ENCODE assay signal across 2 cellular contexts in the genomic region with DNA sequence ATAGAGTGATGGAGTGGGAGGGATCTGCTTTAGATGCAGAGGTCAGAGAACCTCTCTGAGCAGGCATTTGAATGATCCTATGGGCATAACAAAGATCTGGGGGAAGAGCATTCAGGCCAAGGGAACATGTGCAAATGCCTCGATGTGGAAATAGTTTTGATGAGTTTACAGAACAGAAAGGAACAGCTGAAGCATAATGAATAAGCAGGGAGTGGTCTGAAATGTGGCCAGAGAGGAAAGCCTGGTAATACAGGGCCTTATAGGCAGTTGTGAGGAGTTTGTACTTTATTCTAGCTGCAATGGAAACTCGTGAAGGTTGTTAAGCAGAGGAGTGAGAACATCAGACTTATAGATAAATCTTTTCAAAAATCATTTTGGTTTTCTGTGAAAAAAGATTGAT.
TF ChIP-seq lines count a peak whose summit lies in the region.

No MANE protein-coding gene starts in this region.

TF ChIP-seq in HepG2, 621 proteins besides CTCF, POLR2A, EP300 and RAD21:
- TF ChIP-seq ZFP82 (CRISPR knock-in tag; IDR thresholded peaks at IDR 0.05; ENCODE audit: borderline replicate concordance) (no peak), ZNF598 (CRISPR knock-in tag; IDR thresholded peaks at IDR 0.05; ENCODE audit: borderline replicate concordance) (no peak), ZNF776 (CRISPR knock-in tag; IDR thresholded peaks at IDR 0.05) (no peak), HNRNPH1 (optimal IDR thresholded peaks at IDR 0.05; ENCODE audit: low read depth, low read length) (no peak), SPEN (CRISPR knock-in tag; IDR thresholded peaks at IDR 0.05; ENCODE audit: low read depth) (no peak), ZNF292 (CRISPR knock-in tag; IDR thresholded peaks at IDR 0.05; ENCODE audit: borderline replicate concordance, low read depth) (no peak), SUZ12 (IDR thresholded peaks at IDR 0.05; ENCODE audit: low read depth, low read length) (no peak), KLF15 (CRISPR knock-in tag; IDR thresholded peaks at IDR 0.05; ENCODE audit: borderline replicate concordance) (no peak), NCOR1 (IDR thresholded peaks at IDR 0.05; ENCODE audit: borderline replicate concordance, low read length) (no peak), ZNF703 (CRISPR knock-in tag; IDR thresholded peaks at IDR 0.05; ENCODE audit: borderline replicate concordance) (no peak), FLYWCH1 (CRISPR knock-in tag; IDR thresholded peaks at IDR 0.05) (no peak), ZBTB8A (CRISPR knock-in tag; IDR thresholded peaks at IDR 0.05; ENCODE audit: borderline replicate concordance, low read depth) (no peak)
- TF ChIP-seq, protein P1, sequence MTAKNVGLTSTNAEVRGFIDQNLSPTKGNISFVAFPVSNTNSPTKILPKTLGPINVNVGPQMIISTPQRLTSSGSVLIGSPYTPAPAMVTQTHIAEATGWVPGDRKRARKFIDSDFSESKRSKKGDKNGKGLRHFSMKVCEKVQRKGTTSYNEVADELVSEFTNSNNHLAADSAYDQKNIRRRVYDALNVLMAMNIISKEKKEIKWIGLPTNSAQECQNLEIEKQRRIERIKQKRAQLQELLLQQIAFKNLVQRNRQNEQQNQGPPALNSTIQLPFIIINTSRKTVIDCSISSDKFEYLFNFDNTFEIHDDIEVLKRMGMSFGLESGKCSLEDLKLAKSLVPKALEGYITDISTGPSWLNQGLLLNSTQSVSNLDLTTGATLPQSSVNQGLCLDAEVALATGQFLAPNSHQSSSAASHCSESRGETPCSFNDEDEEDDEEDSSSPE (CRISPR knock-in tag; IDR thresholded peaks at IDR 0.05): no peak
- TF ChIP-seq, protein P2, sequence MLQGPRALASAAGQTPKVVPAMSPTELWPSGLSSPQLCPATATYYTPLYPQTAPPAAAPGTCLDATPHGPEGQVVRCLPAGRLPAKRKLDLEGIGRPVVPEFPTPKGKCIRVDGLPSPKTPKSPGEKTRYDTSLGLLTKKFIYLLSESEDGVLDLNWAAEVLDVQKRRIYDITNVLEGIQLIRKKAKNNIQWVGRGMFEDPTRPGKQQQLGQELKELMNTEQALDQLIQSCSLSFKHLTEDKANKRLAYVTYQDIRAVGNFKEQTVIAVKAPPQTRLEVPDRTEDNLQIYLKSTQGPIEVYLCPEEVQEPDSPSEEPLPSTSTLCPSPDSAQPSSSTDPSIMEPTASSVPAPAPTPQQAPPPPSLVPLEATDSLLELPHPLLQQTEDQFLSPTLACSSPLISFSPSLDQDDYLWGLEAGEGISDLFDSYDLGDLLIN (CRISPR knock-in tag; IDR thresholded peaks at IDR 0.05; ENCODE audit: borderline replicate concordance): no peak
- TF ChIP-seq, protein P3, sequence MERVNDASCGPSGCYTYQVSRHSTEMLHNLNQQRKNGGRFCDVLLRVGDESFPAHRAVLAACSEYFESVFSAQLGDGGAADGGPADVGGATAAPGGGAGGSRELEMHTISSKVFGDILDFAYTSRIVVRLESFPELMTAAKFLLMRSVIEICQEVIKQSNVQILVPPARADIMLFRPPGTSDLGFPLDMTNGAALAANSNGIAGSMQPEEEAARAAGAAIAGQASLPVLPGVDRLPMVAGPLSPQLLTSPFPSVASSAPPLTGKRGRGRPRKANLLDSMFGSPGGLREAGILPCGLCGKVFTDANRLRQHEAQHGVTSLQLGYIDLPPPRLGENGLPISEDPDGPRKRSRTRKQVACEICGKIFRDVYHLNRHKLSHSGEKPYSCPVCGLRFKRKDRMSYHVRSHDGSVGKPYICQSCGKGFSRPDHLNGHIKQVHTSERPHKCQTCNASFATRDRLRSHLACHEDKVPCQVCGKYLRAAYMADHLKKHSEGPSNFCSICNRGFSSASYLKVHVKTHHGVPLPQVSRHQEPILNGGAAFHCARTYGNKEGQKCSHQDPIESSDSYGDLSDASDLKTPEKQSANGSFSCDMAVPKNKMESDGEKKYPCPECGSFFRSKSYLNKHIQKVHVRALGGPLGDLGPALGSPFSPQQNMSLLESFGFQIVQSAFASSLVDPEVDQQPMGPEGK (CRISPR knock-in tag; IDR thresholded peaks at IDR 0.05): no peak

TF ChIP-seq in SK-N-SH treated with all-trans-retinoic acid at 6 μM for 48 hours, 23 proteins besides CTCF, POLR2A, EP300 and RAD21:
- TF ChIP-seq ISL1 (CRISPR knock-in tag; IDR thresholded peaks at IDR 0.05): no peak
- TF ChIP-seq, protein P4, sequence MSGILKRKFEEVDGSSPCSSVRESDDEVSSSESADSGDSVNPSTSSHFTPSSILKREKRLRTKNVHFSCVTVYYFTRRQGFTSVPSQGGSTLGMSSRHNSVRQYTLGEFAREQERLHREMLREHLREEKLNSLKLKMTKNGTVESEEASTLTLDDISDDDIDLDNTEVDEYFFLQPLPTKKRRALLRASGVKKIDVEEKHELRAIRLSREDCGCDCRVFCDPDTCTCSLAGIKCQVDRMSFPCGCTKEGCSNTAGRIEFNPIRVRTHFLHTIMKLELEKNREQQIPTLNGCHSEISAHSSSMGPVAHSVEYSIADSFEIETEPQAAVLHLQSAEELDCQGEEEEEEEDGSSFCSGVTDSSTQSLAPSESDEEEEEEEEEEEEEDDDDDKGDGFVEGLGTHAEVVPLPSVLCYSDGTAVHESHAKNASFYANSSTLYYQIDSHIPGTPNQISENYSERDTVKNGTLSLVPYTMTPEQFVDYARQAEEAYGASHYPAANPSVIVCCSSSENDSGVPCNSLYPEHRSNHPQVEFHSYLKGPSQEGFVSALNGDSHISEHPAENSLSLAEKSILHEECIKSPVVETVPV (CRISPR knock-in tag; IDR thresholded peaks at IDR 0.05): no peak
- TF ChIP-seq, protein P3 (CRISPR knock-in tag; IDR thresholded peaks at IDR 0.05; ENCODE audit: borderline replicate concordance): no peak
- TF ChIP-seq ZC3H10 (CRISPR knock-in tag; IDR thresholded peaks at IDR 0.05): no peak
- no peak for TF ChIP-seq BACH2 (CRISPR knock-in tag; IDR thresholded peaks at IDR 0.05; ENCODE audit: borderline replicate concordance)
- TF ChIP-seq ZNF565 (CRISPR knock-in tag; conservative IDR thresholded peaks at IDR 0.05; ENCODE audit: low read depth): no peak
- no peak for TF ChIP-seq RARB (CRISPR knock-in tag; IDR thresholded peaks at IDR 0.05)
- no peak for TF ChIP-seq OSR1 (CRISPR knock-in tag; IDR thresholded peaks at IDR 0.05)
- TF ChIP-seq ZNF70 (CRISPR knock-in tag; IDR thresholded peaks at IDR 0.05): no peak
- TF ChIP-seq PPARA (CRISPR knock-in tag; IDR thresholded peaks at IDR 0.05; ENCODE audit: borderline replicate concordance): no peak
- TF ChIP-seq, protein P5, sequence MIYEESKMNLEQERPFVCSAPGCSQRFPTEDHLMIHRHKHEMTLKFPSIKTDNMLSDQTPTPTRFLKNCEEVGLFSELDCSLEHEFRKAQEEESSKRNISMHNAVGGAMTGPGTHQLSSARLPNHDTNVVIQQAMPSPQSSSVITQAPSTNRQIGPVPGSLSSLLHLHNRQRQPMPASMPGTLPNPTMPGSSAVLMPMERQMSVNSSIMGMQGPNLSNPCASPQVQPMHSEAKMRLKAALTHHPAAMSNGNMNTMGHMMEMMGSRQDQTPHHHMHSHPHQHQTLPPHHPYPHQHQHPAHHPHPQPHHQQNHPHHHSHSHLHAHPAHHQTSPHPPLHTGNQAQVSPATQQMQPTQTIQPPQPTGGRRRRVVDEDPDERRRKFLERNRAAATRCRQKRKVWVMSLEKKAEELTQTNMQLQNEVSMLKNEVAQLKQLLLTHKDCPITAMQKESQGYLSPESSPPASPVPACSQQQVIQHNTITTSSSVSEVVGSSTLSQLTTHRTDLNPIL (CRISPR knock-in tag; IDR thresholded peaks at IDR 0.05; ENCODE audit: low read depth): no peak
